In genomic region chr6:169232507-169232931, GRCh38 we compare ENCODE assay signal across 15 cellular contexts. TPM values are rescaled to one million over a fixed set of nuclear protein-coding genes. Genes with fewer than 3 reads are reported as not detected.
DNase-seq lines count a peak whose midpoint lies in the region; ATAC-seq lines count a peak whose summit lies in the region.
"Had no signal": no experiment of that assay in that cellular context is flagged by ENCODE, and none has a peak within 500 bp of the region (broad histone marks: within the 10 kb centered on the region; RNA-seq: fewer than 3 reads in every experiment).

No MANE protein-coding gene starts in this region.

- no peak overlapping the region for H3K4me3 Mint-ChIP-seq in activated CD8-positive, alpha-beta memory T cell treated with anti-CD3 and anti-CD28 coated beads, Interleukin-2, amount 10 ng/mL, durations not matched to agents 7 days and 5 days
- H3K4me3 Mint-ChIP-seq: B cell; CD4-positive, alpha-beta T cell; GM23338 had no signal

- intact Hi-C loops in posterior vena cava (cut with DNase I), result no loop called here

- DNase-seq in activated CD8-positive, alpha-beta memory T cell treated with anti-CD3 and anti-CD28 coated beads, Interleukin-2, amount 10 ng/mL, durations not matched to agents 7 days and 5 days, result peak; percentile 21
- no peak for DNase-seq in activated CD8-positive, alpha-beta memory T cell treated with anti-CD3 and anti-CD28 coated beads, Interleukin-2, amount 50 U/mL, for 48 hours
- peak; percentile 28 for DNase-seq in ecto neural progenitor cell (ENCODE audit: low spot score)
- peak; percentile 78 for DNase-seq in posterior vena cava (ENCODE audit: low spot score)
- DNase-seq in stimulated activated CD4-positive, alpha-beta T cell treated with anti-CD3 and anti-CD28 coated beads, Interleukin-2, amount 100 ng/mL, for 48 hours, result no peak
- DNase-seq in HPDE6-E6E7 (ENCODE audit: extremely low spot score), result no peak
- DNase-seq: C1 segment of cervical spinal cord; Calu3; CD4-positive, alpha-beta T cell; DMS 273 treated with DMSO at 0.1 percent for 48 hours; DMS79 treated with DMSO at 0.1 percent for 48 hours; EL had no signal

- H3K4me1 Mint-ChIP-seq in activated CD8-positive, alpha-beta memory T cell treated with anti-CD3 and anti-CD28 coated beads, Interleukin-2, amount 10 ng/mL, durations not matched to agents 7 days and 5 days, result no peaks in the 10 kb centered on the region
- H3K4me1 Mint-ChIP-seq: B cell, GM23338 had no signal

- no peaks in the 10 kb centered on the region for H3K36me3 Mint-ChIP-seq in activated CD8-positive, alpha-beta memory T cell treated with anti-CD3 and anti-CD28 coated beads, Interleukin-2, amount 10 ng/mL, durations not matched to agents 7 days and 5 days

- CTCF ChIA-PET in activated CD8-positive, alpha-beta memory T cell treated with anti-CD3 and anti-CD28 coated beads, Interleukin-2, amount 10 ng/mL, durations not matched to agents 7 days and 5 days (lab: Charles Lee), result no interaction called here

- no peaks in the 10 kb centered on the region for H3K27me3 Mint-ChIP-seq in activated CD8-positive, alpha-beta memory T cell treated with anti-CD3 and anti-CD28 coated beads, Interleukin-2, amount 10 ng/mL, durations not matched to agents 7 days and 5 days
- H3K27me3 Mint-ChIP-seq: B cell had no signal

- H3K9me3 Mint-ChIP-seq in activated CD8-positive, alpha-beta memory T cell treated with anti-CD3 and anti-CD28 coated beads, Interleukin-2, amount 10 ng/mL, durations not matched to agents 7 days and 5 days (ENCODE audit: low read depth), result peaks cover 19% of the 10 kb centered on the region

- ATAC-seq in activated CD8-positive, alpha-beta memory T cell treated with anti-CD3 and anti-CD28 coated beads, Interleukin-2, amount 10 ng/mL, durations not matched to agents 7 days and 5 days, result no peak
- ATAC-seq in HG03378 (IDR thresholded peaks at IDR 0.05; ENCODE audit: unreplicated experiment), result no peak

- no peak overlapping the region for H3K27ac Mint-ChIP-seq in activated CD8-positive, alpha-beta memory T cell treated with anti-CD3 and anti-CD28 coated beads, Interleukin-2, amount 10 ng/mL, durations not matched to agents 7 days and 5 days
- H3K27ac Mint-ChIP-seq: B cell; CD4-positive, alpha-beta T cell; GM23338 had no signal

RNA-seq across cellular contexts. Expression of gene THBS2, which starts 21.1 kb away (rescaled TPM):
- not detected for total RNA-seq in activated CD8-positive, alpha-beta memory T cell treated with anti-CD3 and anti-CD28 coated beads, Interleukin-2, amount 10 ng/mL, durations not matched to agents 7 days and 5 days
- total RNA-seq in posterior vena cava, result 100 to 1,000 TPM; 358 to 373 TPM
- total RNA-seq: B cell; Calu3; CD4-positive, alpha-beta T cell had no signal

Comparison
In these comparisons a context has a peak if more than half of its experiments do, and no peak if none do; other contexts are left out.
1. DNase-seq: peak in activated CD8-positive, alpha-beta memory T cell treated with anti-CD3 and anti-CD28 coated beads, Interleukin-2, amount 10 ng/mL, durations not matched to agents 7 days and 5 days (single experiment), ecto neural progenitor cell (single experiment) and posterior vena cava (single experiment); none in activated CD8-positive, alpha-beta memory T cell treated with anti-CD3 and anti-CD28 coated beads, Interleukin-2, amount 50 U/mL, for 48 hours (single experiment), stimulated activated CD4-positive, alpha-beta T cell treated with anti-CD3 and anti-CD28 coated beads, Interleukin-2, amount 100 ng/mL, for 48 hours (0 of 2) and HPDE6-E6E7 (single experiment).
2. RNA of gene THBS2, which starts 21.1 kb away (total RNA-seq): 358 to 373 TPM in posterior vena cava; not detected in activated CD8-positive, alpha-beta memory T cell treated with anti-CD3 and anti-CD28 coated beads, Interleukin-2, amount 10 ng/mL, durations not matched to agents 7 days and 5 days; every median in the first group is over 100 times any median in the second.